Comparison of ENCODE assay signal across 1 cellular context in genomic region chr18:3213231-3214059, GRCh38.
TF ChIP-seq lines count a peak whose summit lies in the region.

No MANE protein-coding gene starts in this region.

TF ChIP-seq in K562, 482 proteins besides CTCF, POLR2A, EP300 and RAD21 (continues in another document):
- no peak for TF ChIP-seq CEBPZ (IDR thresholded peaks at IDR 0.05; ENCODE audit: borderline replicate concordance, low read depth, low read length)
- no peak for TF ChIP-seq SMAD1 (IDR thresholded peaks at IDR 0.05; ENCODE audit: low read depth, low read length, partially characterized antibody)
- no peak for TF ChIP-seq E2F6 (IDR thresholded peaks at IDR 0.05; ENCODE audit: borderline replicate concordance in 1 of 2, extremely low read depth in 1 of 2, insufficient read depth in 1 of 2, insufficient read length in 1 of 2, low read depth in 1 of 2, low read length in 1 of 2, poor library complexity in 1 of 2, severe bottlenecking in 1 of 2)
- no peak for TF ChIP-seq SMARCB1 (IDR thresholded peaks at IDR 0.05; ENCODE audit: insufficient read length, low read depth)
- TF ChIP-seq MXD1 (CRISPR knock-in tag; IDR thresholded peaks at IDR 0.05; ENCODE audit: borderline replicate concordance, poor library complexity, severe bottlenecking), result no peak
- TF ChIP-seq ZNF347 (CRISPR knock-in tag; IDR thresholded peaks at IDR 0.05; ENCODE audit: low read depth), result no peak
- no peak for TF ChIP-seq U2AF2 (optimal IDR thresholded peaks at IDR 0.05; ENCODE audit: low read depth, low read length)
- no peak for TF ChIP-seq ZNF830 (CRISPR knock-in tag; IDR thresholded peaks at IDR 0.05)
- TF ChIP-seq GABPA (tag; conservative IDR thresholded peaks at IDR 0.05; ENCODE audit: low read depth), result peak; percentile 84
- TF ChIP-seq TBP (optimal IDR thresholded peaks at IDR 0.05; ENCODE audit: low read depth, low read length), result no peak
- TF ChIP-seq ZNF696 (CRISPR knock-in tag; conservative IDR thresholded peaks at IDR 0.05), result no peak
- no peak for TF ChIP-seq POLR3G (IDR thresholded peaks at IDR 0.05; ENCODE audit: extremely low read depth, insufficient read length, insufficient replicate concordance)
- TF ChIP-seq TAF9B (IDR thresholded peaks at IDR 0.05; ENCODE audit: partially characterized antibody), result no peak
- no peak for TF ChIP-seq DLX4 (CRISPR knock-in tag; IDR thresholded peaks at IDR 0.05)
- TF ChIP-seq ZNF12 (CRISPR knock-in tag; IDR thresholded peaks at IDR 0.05), result no peak
- no peak for TF ChIP-seq PBX2 (CRISPR knock-in tag; IDR thresholded peaks at IDR 0.05; ENCODE audit: low read depth)
- TF ChIP-seq PBX2 (tag; conservative IDR thresholded peaks at IDR 0.05; ENCODE audit: low read depth), result 0 out of 2 replicates have a peak, but pooled peaks have one; percentile 13
- TF ChIP-seq TAF7 (tag; IDR thresholded peaks at IDR 0.05), result no peak
- no peak for TF ChIP-seq TCF15 (CRISPR knock-in tag; IDR thresholded peaks at IDR 0.05)
- peak; percentile 63; the same call in 1 of the 2 replicates for TF ChIP-seq DMBX1 (CRISPR knock-in tag; IDR thresholded peaks at IDR 0.05; ENCODE audit: borderline replicate concordance)
- no peak for TF ChIP-seq HNRNPL (IDR thresholded peaks at IDR 0.05; ENCODE audit: low read depth, low read length)
- TF ChIP-seq PHTF2 (CRISPR knock-in tag; IDR thresholded peaks at IDR 0.05), result no peak
- no peak for TF ChIP-seq NONO (IDR thresholded peaks at IDR 0.05; ENCODE audit: low read depth in 2 of 2, low read length in 1 of 2)
- no peak for TF ChIP-seq HMGN3 (IDR thresholded peaks at IDR 0.05; ENCODE audit: borderline replicate concordance, extremely low read depth, insufficient read length, low read depth, low read length)
- TF ChIP-seq CHD4 (IDR thresholded peaks at IDR 0.05; ENCODE audit: insufficient read depth, insufficient replicate concordance, low read depth, low read length, poor library complexity, severe bottlenecking), result peak; percentile 57
- no peak for TF ChIP-seq HOMEZ (CRISPR knock-in tag; IDR thresholded peaks at IDR 0.05)
- TF ChIP-seq ZEB2 (IDR thresholded peaks at IDR 0.05), result no peak
- no peak for TF ChIP-seq MECOM (CRISPR knock-in tag; IDR thresholded peaks at IDR 0.05)
- TF ChIP-seq TSHZ1 (CRISPR knock-in tag; IDR thresholded peaks at IDR 0.05), result no peak
- no peak for TF ChIP-seq CBFB (CRISPR knock-in tag; IDR thresholded peaks at IDR 0.05)
- no peak for TF ChIP-seq TAF15 (IDR thresholded peaks at IDR 0.05; ENCODE audit: low read depth, low read length)
- TF ChIP-seq ZNF655 (CRISPR knock-in tag; IDR thresholded peaks at IDR 0.05), result no peak
- TF ChIP-seq ATF7 (IDR thresholded peaks at IDR 0.05), result no peak
- TF ChIP-seq SPI1 (IDR thresholded peaks at IDR 0.05; ENCODE audit: borderline replicate concordance, low read depth, low read length), result no peak
- no peak for TF ChIP-seq ZNF232 (CRISPR knock-in tag; IDR thresholded peaks at IDR 0.05)
- TF ChIP-seq ZNF561 (CRISPR knock-in tag; conservative IDR thresholded peaks at IDR 0.05), result no peak
- no peak for TF ChIP-seq HLTF (IDR thresholded peaks at IDR 0.05)
- TF ChIP-seq ESRRB (CRISPR knock-in tag; IDR thresholded peaks at IDR 0.05; ENCODE audit: borderline replicate concordance), result no peak
- TF ChIP-seq ZNF24 (IDR thresholded peaks at IDR 0.05), result no peak
- TF ChIP-seq GABPB1 (CRISPR knock-in tag; IDR thresholded peaks at IDR 0.05), result no peak
- TF ChIP-seq NCOA2 (IDR thresholded peaks at IDR 0.05; ENCODE audit: partially characterized antibody in 2 of 2), result no peak
- no peak for TF ChIP-seq PML (IDR thresholded peaks at IDR 0.05; ENCODE audit: low read length)
- TF ChIP-seq SMARCA4 (IDR thresholded peaks at IDR 0.05), result peak; percentile 59; the same call in 1 of the 2 replicates
- 0 out of 2 replicates have a peak, but pooled peaks have one; percentile 15 for TF ChIP-seq ATF4 (CRISPR knock-in tag; IDR thresholded peaks at IDR 0.05)
- TF ChIP-seq ZNF408 (CRISPR knock-in tag; IDR thresholded peaks at IDR 0.05; ENCODE audit: low read depth), result no peak
- no peak for TF ChIP-seq MTA2 (IDR thresholded peaks at IDR 0.05; ENCODE audit: low read depth)
- TF ChIP-seq ZNF740 (CRISPR knock-in tag; IDR thresholded peaks at IDR 0.05), result no peak
- TF ChIP-seq ZNF740 (tag; IDR thresholded peaks at IDR 0.05), result no peak
- TF ChIP-seq TSC22D4 (tag; IDR thresholded peaks at IDR 0.05), result no peak
- TF ChIP-seq PCBP1 (IDR thresholded peaks at IDR 0.05; ENCODE audit: low read depth, low read length, poor library complexity, severe bottlenecking), result no peak
- no peak for TF ChIP-seq DIDO1 (tag; IDR thresholded peaks at IDR 0.05; ENCODE audit: low read depth)
- TF ChIP-seq ZNF224 (CRISPR knock-in tag; IDR thresholded peaks at IDR 0.05), result no peak
- TF ChIP-seq ZFPM2 (CRISPR knock-in tag; IDR thresholded peaks at IDR 0.05), result no peak
